Comparison of ENCODE assay signal across 8 cellular contexts in the genomic region with DNA sequence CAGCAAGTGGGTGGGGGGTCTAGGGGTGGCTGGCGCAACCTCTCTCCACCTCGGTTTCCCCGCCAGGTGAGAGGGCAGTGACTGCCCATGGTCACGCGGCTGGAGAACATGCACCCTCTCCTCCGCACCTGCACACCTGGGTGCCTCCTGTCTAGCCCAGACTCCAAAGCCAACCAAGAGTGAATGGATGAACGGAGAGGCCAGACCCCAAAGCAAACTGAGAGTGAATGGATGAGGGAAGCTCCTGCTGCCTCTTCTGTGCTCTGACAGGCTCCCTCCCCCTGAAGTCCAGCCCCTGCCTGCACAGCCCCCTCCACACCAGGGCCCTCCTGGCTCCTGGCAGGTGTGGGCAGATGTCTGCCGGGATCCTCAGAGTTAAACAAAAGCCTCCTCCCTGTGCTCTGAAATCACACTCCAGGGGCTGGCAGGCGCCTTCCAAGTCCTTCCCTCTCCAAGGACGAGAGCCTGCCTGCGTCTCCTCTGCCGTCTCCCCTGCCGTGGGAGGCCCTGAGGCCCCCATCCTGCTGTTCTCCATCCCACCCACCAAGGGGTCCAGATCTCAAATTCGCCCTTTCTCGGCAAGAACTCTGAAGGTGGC. TPM values are rescaled to one million over a fixed set of nuclear protein-coding genes. Genes with fewer than 3 reads are reported as not detected.
DNase-seq lines count a peak whose midpoint lies in the region; ATAC-seq and TF ChIP-seq lines count a peak whose summit lies in the region.

No MANE protein-coding gene starts in this region.

- H3K36me3 ChIP-seq in H7 (replicated peaks; ENCODE audit: control insufficient read depth, insufficient read depth, low read length): no peaks in the 10 kb centered on the region; the same call in 1 of the 2 replicates
- peaks cover 20% of the 10 kb centered on the region for H3K36me3 ChIP-seq in SJCRH30
- no peaks in the 10 kb centered on the region for H3K36me3 ChIP-seq in gastrocnemius medialis

- H3K4me3 ChIP-seq in H7 (ENCODE audit: insufficient read depth, low read depth, low read length): peak overlapping the region; percentile 4; the same call in 1 of the 2 replicates
- H3K4me3 ChIP-seq in SJCRH30: peak overlapping the region; percentile 89
- H3K4me3 ChIP-seq in fibroblast of pulmonary artery (replicated peaks; ENCODE audit: low read depth, low read length): peak overlapping the region; percentile 88
- H3K4me3 ChIP-seq in gastrocnemius medialis: peak overlapping the region in 3 of 4 donors; percentile 67 to 74 (median 72)
- no peak overlapping the region for H3K4me3 ChIP-seq in lower leg skin (ENCODE audit: low read depth, poor library complexity, severe bottlenecking)

- ATAC-seq in gastrocnemius medialis (no peak), GM21717 (IDR thresholded peaks at IDR 0.05; ENCODE audit: unreplicated experiment) (no peak), HG02938 (IDR thresholded peaks at IDR 0.05; ENCODE audit: unreplicated experiment) (no peak)

- peaks cover 14% of the 10 kb centered on the region; the same call in 1 of the 2 replicates for H3K4me1 ChIP-seq in SJCRH30
- H3K4me1 ChIP-seq in gastrocnemius medialis: peaks cover 15 to 21% of the 10 kb centered on the region in 2 donors

- TF ChIP-seq CTCF in fibroblast of pulmonary artery (IDR thresholded peaks at IDR 0.05; ENCODE audit: low read length, missing control alignments) (no peak), gastrocnemius medialis (IDR thresholded peaks at IDR 0.05 in 4 of 5, conservative IDR thresholded peaks at IDR 0.05 in 1 of 5) (no peak), lower leg skin (IDR thresholded peaks at IDR 0.05) (no peak)

- in situ Hi-C loops in gastrocnemius medialis (cut with MboI; ENCODE audit: low sequenced_read_pairs in 4 of 4): no loop called here

- intact Hi-C loops in gastrocnemius medialis (cut with DNase I; ENCODE audit: low total_unique reads) (loop anchor here (2.0 to 5.0 kb wide), 2 partner anchors 39 to 70 kb away; partner anchors contain the start of gene ATP5F1D), lower leg skin (cut with DNase I; ENCODE audit: low total_unique reads) (no loop called here)

- H3K27me3 ChIP-seq in H7 (ENCODE audit: control insufficient read depth, insufficient read depth, low read length): no peaks in the 10 kb centered on the region
- no peaks in the 10 kb centered on the region for H3K27me3 ChIP-seq in SJCRH30
- peaks cover 0 to 5% (median 0%) of the 10 kb centered on the region in 3 donors for H3K27me3 ChIP-seq in gastrocnemius medialis

- WGBS in lower leg skin, 2 donors: 37 to 46% methylated on average over 15 of the region's 15 CpGs

- H3K9me3 ChIP-seq in SJCRH30 (replicated peaks) (no peaks in the 10 kb centered on the region), gastrocnemius medialis (no peaks in the 10 kb centered on the region)

- DNase-seq in H7 (no peak), SJCRH30 (peak; percentile 55 to 63), fibroblast of pulmonary artery (ENCODE audit: low read depth) (no peak), gastrocnemius medialis (no peak), lower leg skin (ENCODE audit: low spot score in 2 of 2) (no peak), Ammon's horn (ENCODE audit: low spot score) (no peak)

- H3K27ac ChIP-seq in SJCRH30: peak overlapping the region; percentile 100
- H3K27ac ChIP-seq in gastrocnemius medialis: peak overlapping the region; percentile 86 to 87 (median 87)

- TF ChIP-seq POLR2A in gastrocnemius medialis (IDR thresholded peaks at IDR 0.05) (no peak), lower leg skin (IDR thresholded peaks at IDR 0.05) (no peak)

RNA-seq across cellular contexts. Expression of gene SBNO2, which starts 2.2 kb away (rescaled TPM):
- total RNA-seq in H7 (2014; rRNA removed; shearing (Covaris generic)): 31.4 and 41.3 TPM in 2 replicates
- 15.0 and 17.1 TPM in 2 replicates for total RNA-seq in SJCRH30 (2014; rRNA removed; shearing (Covaris generic))
- total RNA-seq in gastrocnemius medialis (10 to 100 TPM; 22.2 to 49.8 (median 30.9) TPM), lower leg skin (10 to 100 TPM; 54.8 to 68.6 (median 60.3) TPM)

RNA-seq across cellular contexts. Expression of gene STK11, which starts 33.7 kb away (rescaled TPM):
- 96.3 and 99.0 TPM in 2 replicates for total RNA-seq in H7 (2014; rRNA removed; shearing (Covaris generic))
- 40.4 and 43.6 TPM in 2 replicates for total RNA-seq in SJCRH30 (2014; rRNA removed; shearing (Covaris generic))
- total RNA-seq in gastrocnemius medialis (100 to 1,000 TPM in 3 of 4 donors, 10 to 100 TPM in 1; 91.5 to 194 (median 149) TPM), lower leg skin (100 to 1,000 TPM in 1 of 4 donors, 10 to 100 TPM in 3; 74.0 to 106 (median 78.4) TPM)

Comparison
In these comparisons a context has a peak if more than half of its experiments do, and no peak if none do; other contexts are left out.
1. DNase-seq: peak in SJCRH30 (2 of 2); none in H7 (single experiment), fibroblast of pulmonary artery (single experiment), gastrocnemius medialis (0 of 2), lower leg skin (0 of 2) and Ammon's horn (single experiment).